In genomic region chr6:32187725-32188380, GRCh38 we compare ENCODE assay signal across 6 cellular contexts. TPM values are rescaled to one million over a fixed set of nuclear protein-coding genes. Genes with fewer than 3 reads are reported as not detected.
DNase-seq lines count a peak whose midpoint lies in the region; TF ChIP-seq lines count a peak whose summit lies in the region.
"Not testable (repeated sequence)": the region's sequence is repeated elsewhere in the genome, so short reads cannot be mapped to it uniquely, and the experiment has no call there.

No MANE protein-coding gene starts in this region.

- H3K4me3 ChIP-seq in WI38 (ENCODE audit: low read depth, low read length) = peak overlapping the region; percentile 81
- H3K4me3 ChIP-seq in brain microvascular endothelial cell (ENCODE audit: low read depth, low read length) = peak overlapping the region; percentile 27
- H3K4me3 ChIP-seq in osteoblast (ENCODE audit: insufficient read depth, low read length) = peak overlapping the region; percentile 80
- peak overlapping the region in 3 of 4 donors; percentile 60 to 89 (median 79) for H3K4me3 ChIP-seq in tibial nerve

- peaks cover 12% of the 10 kb centered on the region for H3K9me3 Mint-ChIP-seq in glutamatergic neuron (ENCODE audit: unreplicated experiment)

- H3K79me2 ChIP-seq in osteoblast (ENCODE audit: insufficient read depth, low read length) = peaks cover 21% of the 10 kb centered on the region

- H3K4me1 Mint-ChIP-seq in glutamatergic neuron (ENCODE audit: low read depth, unreplicated experiment) = peaks cover 14% of the 10 kb centered on the region

- H4K20me1 ChIP-seq in osteoblast (ENCODE audit: insufficient read depth, low read length) = not testable (repeated sequence)

- WGBS in tibial nerve, 2 donors = 63 to 66% methylated on average over 14 to 18 of the region's 18 CpGs

- TF ChIP-seq EP300 in tibial nerve (IDR thresholded peaks at IDR 0.05) = not testable (repeated sequence)

- H3K9me3 ChIP-seq in osteoblast (ENCODE audit: low read depth, low read length); tibial nerve: not testable (repeated sequence)

- not testable (repeated sequence) for H2AFZ ChIP-seq in osteoblast (ENCODE audit: low read length)

- not testable (repeated sequence) for H3K27me3 Mint-ChIP-seq in glutamatergic neuron (ENCODE audit: unreplicated experiment)

- H3K36me3 Mint-ChIP-seq in glutamatergic neuron (ENCODE audit: unreplicated experiment) = not testable (repeated sequence)

- peaks cover 36% of the 10 kb centered on the region for H3K36me3 ChIP-seq in brain microvascular endothelial cell (replicated peaks)
- H3K36me3 ChIP-seq in osteoblast (ENCODE audit: insufficient read depth, low read length) = peaks cover 34% of the 10 kb centered on the region
- H3K36me3 ChIP-seq in tibial nerve = peaks cover 0 to 35% (median 15%) of the 10 kb centered on the region in 3 donors

- peaks cover 10% of the 10 kb centered on the region for H3K4me1 ChIP-seq in osteoblast (ENCODE audit: insufficient read depth, low read length)
- peaks cover 0 to 79% (median 45%) of the 10 kb centered on the region in 4 donors for H3K4me1 ChIP-seq in tibial nerve

- H3K27me3 ChIP-seq in brain microvascular endothelial cell (replicated peaks); osteoblast (ENCODE audit: insufficient read depth, low read length); tibial nerve: not testable (repeated sequence)

- TF ChIP-seq POLR2A in GM19099 (IDR thresholded peaks at IDR 0.05; ENCODE audit: extremely low read depth, insufficient read length, low read depth) = peak; percentile 13
- not testable (repeated sequence) for TF ChIP-seq POLR2A in tibial nerve (IDR thresholded peaks at IDR 0.05)

- not testable (repeated sequence) for TF ChIP-seq CTCF in WI38 (IDR thresholded peaks at IDR 0.05; ENCODE audit: low read depth, low read length); brain microvascular endothelial cell (IDR thresholded peaks at IDR 0.05; ENCODE audit: low read depth, low read length, missing control alignments); glutamatergic neuron (IDR thresholded peaks at IDR 0.05; ENCODE audit: partially characterized antibody, unreplicated experiment); osteoblast (IDR thresholded peaks at IDR 0.05; ENCODE audit: extremely low read depth, low read depth, low read length); tibial nerve (IDR thresholded peaks at IDR 0.05)

- not testable (repeated sequence) for DNase-seq in brain microvascular endothelial cell; glutamatergic neuron; tibial nerve (ENCODE audit: low spot score in 2 of 2)
- DNase-seq in osteoblast (ENCODE audit: insufficient read length, low spot score, missing footprints) = peak; percentile 62

- H3K4me3 Mint-ChIP-seq in glutamatergic neuron (ENCODE audit: unreplicated experiment) = peak overlapping the region; percentile 38

- not testable (repeated sequence) for H3K27ac ChIP-seq in brain microvascular endothelial cell; osteoblast (ENCODE audit: low read depth, low read length)
- H3K27ac ChIP-seq in tibial nerve = peak overlapping the region; percentile 97 to 100 (median 99)

- H3K4me2 ChIP-seq in osteoblast (ENCODE audit: insufficient read depth, low read length) = peak overlapping the region; percentile 78

- in situ Hi-C loops in brain microvascular endothelial cell (cut with HindIII; ENCODE audit: low pct_ligation_motif_present, low sequenced_read_pairs) = loop anchor here (10.0 kb wide), 1 partner anchor 63 kb away; the partner anchor contains the start of gene ATF6B

- H3K27ac Mint-ChIP-seq in glutamatergic neuron (ENCODE audit: unreplicated experiment) = peak overlapping the region; percentile 17

RNA-seq across cellular contexts. Expression of gene PBX2, which starts 2.1 kb away (rescaled TPM):
- total RNA-seq in glutamatergic neuron (ENCODE audit: unreplicated experiment) = 105 TPM
- 17.4 and 18.6 TPM in 2 replicates for total RNA-seq in osteoblast
- total RNA-seq in tibial nerve = 10 to 100 TPM; 55.0 to 75.0 (median 61.9) TPM

RNA-seq across cellular contexts. Expression of gene AGER, which starts 3.8 kb away (rescaled TPM):
- total RNA-seq in glutamatergic neuron (ENCODE audit: unreplicated experiment) = 13.2 TPM
- total RNA-seq in osteoblast = under 0.01 TPM in 2 replicates
- 10 to 100 TPM in 1 of 4 donors, 1 to 10 TPM in 3; 4.0 to 12.7 (median 5.8) TPM for total RNA-seq in tibial nerve

RNA-seq across cellular contexts. Expression of gene GPSM3, which starts 4.6 kb away (rescaled TPM):
- total RNA-seq in glutamatergic neuron (ENCODE audit: unreplicated experiment) (3.2 TPM), osteoblast (0.88 and 1.1 TPM in 2 replicates), tibial nerve (10 to 100 TPM in 2 of 4 donors, 1 to 10 TPM in 2; 5.9 to 17.7 (median 8.8) TPM)

RNA-seq across cellular contexts. Expression of gene RNF5, which starts 9.6 kb away (rescaled TPM):
- 103 TPM for total RNA-seq in glutamatergic neuron (ENCODE audit: unreplicated experiment)
- total RNA-seq in osteoblast = 25.3 and 32.9 TPM in 2 replicates
- total RNA-seq in tibial nerve = 100 to 1,000 TPM in 2 of 4 donors, 10 to 100 TPM in 2; 74.5 to 117 (median 107) TPM

RNA-seq across cellular contexts. Expression of gene AGPAT1, which starts 12.0 kb away (rescaled TPM):
- total RNA-seq in glutamatergic neuron (ENCODE audit: unreplicated experiment) (136 TPM), osteoblast (17.4 and 19.2 TPM in 2 replicates), tibial nerve (10 to 100 TPM; 45.3 to 52.2 (median 48.1) TPM)

Comparison
In these comparisons a context has a peak if more than half of its experiments do, and no peak if none do; other contexts are left out.
1. H3K4me3 ChIP-seq: peak in every context shown above with its lines; median percentile 81 in WI38; 80 in osteoblast; 79 in tibial nerve; 27 in brain microvascular endothelial cell.